9 cellular contexts compared by ENCODE assay signal in the genomic region with DNA sequence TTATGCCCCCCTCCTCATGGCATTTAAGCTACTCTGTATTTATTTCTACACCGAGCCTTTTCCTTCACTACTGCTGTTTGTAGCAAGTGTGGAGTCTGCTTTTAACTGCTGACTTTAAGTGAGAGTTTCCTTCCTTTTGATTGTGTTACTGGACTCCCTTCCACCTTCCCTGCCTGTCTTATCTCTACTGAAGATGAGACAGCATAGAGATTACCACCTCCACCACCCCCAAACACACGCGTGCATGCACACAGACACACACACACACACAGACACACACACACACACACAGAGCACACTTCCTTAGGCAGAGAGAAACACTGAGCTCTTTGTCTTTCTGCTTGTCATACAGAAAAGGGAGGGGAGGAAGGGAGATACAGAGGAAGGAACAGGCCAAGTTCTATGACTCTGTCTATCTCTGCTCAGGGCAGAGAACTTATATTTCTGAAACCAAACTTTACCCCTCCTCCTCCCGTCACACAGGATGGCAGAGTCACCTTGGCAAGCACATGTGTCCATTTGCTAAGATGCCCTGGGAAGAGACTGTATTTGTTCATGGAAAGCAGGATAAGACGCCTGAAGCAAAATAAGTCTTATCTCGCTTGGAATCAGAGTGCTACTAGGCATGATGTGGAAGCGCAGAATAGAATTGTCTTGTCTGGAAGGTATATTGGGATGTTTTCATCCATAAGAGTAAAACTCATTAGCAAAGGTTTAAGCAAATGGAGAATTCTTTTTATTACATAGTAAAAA.
DNase-seq lines count a peak whose midpoint lies in the region; FAIRE-seq and TF ChIP-seq lines count a peak whose summit lies in the region.
"Had no signal": no experiment of that assay in that cellular context is flagged by ENCODE, and none has a peak within 500 bp of the region (broad histone marks: within the 10 kb centered on the region; RNA-seq: fewer than 3 reads in every experiment).

No MANE protein-coding gene starts in this region.

- WGBS in hepatocyte (ENCODE audit: low lambda C conversion rate, missing lambda C conversion rate), result 65% methylated on average over 7 of the region's 7 CpGs
- 24 to 42% (median 39%) methylated on average over 7 of the region's 7 CpGs for WGBS in small intestine, 3 donors

- H2AFZ ChIP-seq in hepatocyte, result no peak overlapping the region

- H3K9me2 ChIP-seq in hepatocyte (replicated peaks; ENCODE audit: insufficient read depth), result no peaks in the 10 kb centered on the region

- peak; percentile 65 for DNase-seq in HT-29 (ENCODE audit: low spot score)
- DNase-seq in SJCRH30, result peak in 1 of 2 experiments; percentile 42
- no peak for DNase-seq in hepatocyte (ENCODE audit: low spot score)
- DNase-seq in small intestine, result peak; percentile 12
- DNase-seq in ascending aorta (ENCODE audit: low spot score in 2 of 2), result no peak
- no peak for DNase-seq in brain microvascular endothelial cell
- DNase-seq in RPMI8226, result no peak
- DNase-seq: esophagus squamous epithelium, WERI-Rb-1 had no signal

- intact Hi-C loops in ascending aorta (cut with DNase I), result no loop called here

- no peaks in the 10 kb centered on the region for H3K79me2 ChIP-seq in hepatocyte

- TF ChIP-seq CTCF in hepatocyte (IDR thresholded peaks at IDR 0.05; ENCODE audit: poor library complexity) (no peak), ascending aorta (IDR thresholded peaks at IDR 0.05) (no peak), brain microvascular endothelial cell (IDR thresholded peaks at IDR 0.05; ENCODE audit: low read depth, low read length, missing control alignments) (no peak)

- H3K27ac ChIP-seq in SJCRH30 (peak overlapping the region; percentile 50), hepatocyte (peak overlapping the region; percentile 38), small intestine (ENCODE audit: low read depth in 1 of 2, low read length in 1 of 2) (no peak overlapping the region), ascending aorta (no peak overlapping the region), brain microvascular endothelial cell (no peak overlapping the region)
- H3K27ac ChIP-seq: esophagus squamous epithelium, WERI-Rb-1 had no signal

- H3K36me3 ChIP-seq in SJCRH30 (no peaks in the 10 kb centered on the region), hepatocyte (replicated peaks; ENCODE audit: insufficient read depth, low read depth) (no peaks in the 10 kb centered on the region), small intestine (ENCODE audit: control insufficient read depth in 2 of 2, insufficient read depth in 2 of 2, low read length in 2 of 2) (no peaks in the 10 kb centered on the region), ascending aorta (no peaks in the 10 kb centered on the region), brain microvascular endothelial cell (replicated peaks) (no peaks in the 10 kb centered on the region)
- H3K36me3 ChIP-seq: esophagus squamous epithelium, WERI-Rb-1 had no signal

- in situ Hi-C loops in brain microvascular endothelial cell (cut with HindIII; ENCODE audit: low pct_ligation_motif_present, low sequenced_read_pairs), result no loop called here

- H4K20me1 ChIP-seq in hepatocyte (ENCODE audit: insufficient read depth, poor library complexity, severe bottlenecking), result no peaks in the 10 kb centered on the region

- H3K27me3 ChIP-seq in SJCRH30 (no peaks in the 10 kb centered on the region), hepatocyte (no peaks in the 10 kb centered on the region), small intestine (ENCODE audit: control insufficient read depth in 2 of 2, insufficient read depth in 2 of 2, low read length in 2 of 2) (no peaks in the 10 kb centered on the region), ascending aorta (no peaks in the 10 kb centered on the region), brain microvascular endothelial cell (replicated peaks) (no peaks in the 10 kb centered on the region)
- H3K27me3 ChIP-seq: esophagus squamous epithelium had no signal

- H3K4me1 ChIP-seq in SJCRH30 (peaks cover 13% of the 10 kb centered on the region), hepatocyte (ENCODE audit: insufficient read depth) (peaks cover 11% of the 10 kb centered on the region), small intestine (ENCODE audit: control insufficient read depth in 2 of 2, insufficient read depth in 1 of 2, low read depth in 1 of 2, low read length in 1 of 2) (no peaks in the 10 kb centered on the region), ascending aorta (peaks cover 0 to 2% of the 10 kb centered on the region in 2 donors)

- no peak overlapping the region for H3K4me2 ChIP-seq in hepatocyte

- H3K4me3 ChIP-seq in SJCRH30 (no peak overlapping the region), hepatocyte (no peak overlapping the region), small intestine (ENCODE audit: low read depth in 1 of 2, low read length in 2 of 2) (no peak overlapping the region), ascending aorta (no peak overlapping the region), brain microvascular endothelial cell (ENCODE audit: low read depth, low read length) (no peak overlapping the region)
- H3K4me3 ChIP-seq: esophagus squamous epithelium had no signal

- H3K9me3 ChIP-seq in SJCRH30 (replicated peaks), result 0 out of 2 replicates have a peak, but pooled peaks cover 2% of the 10 kb centered on the region
- H3K9me3 ChIP-seq in hepatocyte (ENCODE audit: low read depth), result no peaks in the 10 kb centered on the region
- H3K9me3 ChIP-seq in small intestine (ENCODE audit: control insufficient read depth, low read depth), result no peaks in the 10 kb centered on the region
- H3K9me3 ChIP-seq in ascending aorta, result no peaks in the 10 kb centered on the region
- H3K9me3 ChIP-seq: esophagus squamous epithelium had no signal

- FAIRE-seq in small intestine (lab: Jason Lieb, UNC), result no peak

Comparison
In these comparisons a context has a peak if more than half of its experiments do, and no peak if none do; other contexts are left out.
1. DNase-seq: peak in HT-29 (single experiment) and small intestine (single experiment); none in hepatocyte (single experiment), ascending aorta (0 of 2), brain microvascular endothelial cell (single experiment) and RPMI8226 (single experiment).
2. H3K27ac ChIP-seq: peak in SJCRH30 (single experiment) and hepatocyte (single experiment); none in small intestine (0 of 2), ascending aorta (0 of 2) and brain microvascular endothelial cell (single experiment).